Comparison of ENCODE assay signal across 16 cellular contexts in the genomic region with DNA sequence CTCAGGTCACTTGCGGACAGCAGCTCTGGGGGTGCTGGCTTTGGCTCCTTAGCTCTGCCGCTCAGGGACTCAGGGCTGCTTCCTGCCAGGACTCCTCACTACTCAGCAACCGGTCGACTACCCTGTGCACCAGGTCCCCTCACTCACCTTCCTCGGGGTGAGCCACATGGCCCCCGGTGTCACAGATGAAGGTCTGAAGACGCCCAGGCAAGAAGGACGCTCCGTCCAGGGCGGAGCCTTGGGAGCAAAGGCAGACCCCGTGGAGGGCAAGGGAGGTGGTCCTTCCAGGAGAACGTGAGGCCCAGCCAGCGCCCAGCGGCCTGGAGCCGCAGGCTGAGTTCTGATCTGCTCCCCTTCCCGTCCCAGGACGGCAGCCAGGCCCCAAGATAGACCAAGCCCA. TPM values are rescaled to one million over a fixed set of nuclear protein-coding genes. Genes with fewer than 3 reads are reported as not detected.
"Had no signal": no experiment of that assay in that cellular context is flagged by ENCODE, and none has a peak within 500 bp of the region (broad histone marks: within the 10 kb centered on the region; RNA-seq: fewer than 3 reads in every experiment).

No MANE protein-coding gene starts in this region.

- H3K4me1 ChIP-seq: colonic mucosa had no signal

- DNase-seq: activated CD4-positive, alpha-beta T cell treated with anti-CD3 and anti-CD28 coated beads for 4 hours; activated CD8-positive, alpha-beta memory T cell treated with anti-CD3 and anti-CD28 coated beads, Interleukin-2, amount 50 U/mL, for 48 hours; activated CD8-positive, alpha-beta T cell treated with anti-CD3 and anti-CD28 coated beads, Interleukin-2, amount 10 ng/mL, durations not matched to agents 7 days and 5 days; aorta; colonic mucosa; effector CD8-positive, alpha-beta T cell; natural killer cell; occipital lobe; sigmoid colon; stimulated activated CD4-positive, alpha-beta T cell treated with anti-CD3 and anti-CD28 coated beads, Interleukin-12 subunit alpha, Interleukin-12 subunit beta, amount 100 ng/mL, for 4 hours; stimulated activated naive CD4-positive, alpha-beta T cell had no signal

- ATAC-seq: activated CD8-positive, alpha-beta T cell treated with anti-CD3 and anti-CD28 coated beads, Interleukin-2, amount 10 ng/mL, durations not matched to agents 7 days and 5 days; mucosa of descending colon; natural killer cell had no signal

- H3K9me3 ChIP-seq: colonic mucosa, mucosa of descending colon, sigmoid colon had no signal

- H3K27me3 ChIP-seq: colonic mucosa had no signal

- FAIRE-seq: bronchial epithelial cell had no signal

- H3K4me3 ChIP-seq: colonic mucosa, mucosa of descending colon, sigmoid colon had no signal

- H3K36me3 ChIP-seq: colonic mucosa, sigmoid colon had no signal

- H3K27ac ChIP-seq: colonic mucosa, epithelial cell of prostate, sigmoid colon had no signal

RNA-seq across cellular contexts. Expression of gene SLC6A12, which starts 32.0 kb away (rescaled TPM):
- total RNA-seq: activated CD8-positive, alpha-beta T cell treated with anti-CD3 and anti-CD28 coated beads, Interleukin-2, amount 10 ng/mL, durations not matched to agents 7 days and 5 days; bronchial epithelial cell; lung microvascular endothelial cell; pulmonary artery endothelial cell had no signal
